In genomic region chr1:236141447-236142357, GRCh38 we compare ENCODE assay signal across 8 cellular contexts.
DNase-seq lines count a peak whose midpoint lies in the region; ATAC-seq and TF ChIP-seq lines count a peak whose summit lies in the region.

No MANE protein-coding gene starts in this region.

- peak; percentile 22 for ATAC-seq in HG02973 (IDR thresholded peaks at IDR 0.05; ENCODE audit: unreplicated experiment)

- no peak for TF ChIP-seq CTCF in choroid plexus epithelial cell (conservative IDR thresholded peaks at IDR 0.05; ENCODE audit: low read depth, low read length)

- peak overlapping the region; percentile 65 for H3K4me3 ChIP-seq in choroid plexus epithelial cell (ENCODE audit: low read depth, low read length)

- DNase-seq in stimulated activated CD4-positive, alpha-beta T cell treated with anti-CD3 and anti-CD28 coated beads, Interleukin-12 subunit alpha, Interleukin-12 subunit beta, amount 100 ng/mL, for 4 hours: peak; percentile 9
- DNase-seq in stimulated activated CD4-positive, alpha-beta T cell treated with anti-CD3 and anti-CD28 coated beads, Interleukin-2, amount 100 ng/mL, for 48 hours: no peak
- DNase-seq in RKO (ENCODE audit: low spot score) (peak; percentile 53), choroid plexus epithelial cell (ENCODE audit: low read depth) (peak; percentile 71), kidney glomerular epithelial cell (lab: John Stamatoyannopoulos, UW) (peak; percentile 17)
- DNase-seq in stimulated activated CD8-positive, alpha-beta memory T cell treated with anti-CD3 and anti-CD28 coated beads, Interleukin-4, amount 100 ng/mL, for 48 hours: peak; percentile 48
- DNase-seq in stimulated activated naive CD4-positive, alpha-beta T cell treated with Interleukin-2 at 50 U/mL for 16 hours (lab: John Stamatoyannopoulos, UW): no peak

Comparison
In these comparisons a context has a peak if more than half of its experiments do, and no peak if none do; other contexts are left out.
1. DNase-seq: peak in stimulated activated CD4-positive, alpha-beta T cell treated with anti-CD3 and anti-CD28 coated beads, Interleukin-12 subunit alpha, Interleukin-12 subunit beta, amount 100 ng/mL, for 4 hours (single experiment), RKO (single experiment), choroid plexus epithelial cell (single experiment), kidney glomerular epithelial cell (single experiment) and stimulated activated CD8-positive, alpha-beta memory T cell treated with anti-CD3 and anti-CD28 coated beads, Interleukin-4, amount 100 ng/mL, for 48 hours (single experiment); none in stimulated activated CD4-positive, alpha-beta T cell treated with anti-CD3 and anti-CD28 coated beads, Interleukin-2, amount 100 ng/mL, for 48 hours (0 of 2) and stimulated activated naive CD4-positive, alpha-beta T cell treated with Interleukin-2 at 50 U/mL for 16 hours (single experiment).